Comparison of ENCODE assay signal across 9 cellular contexts in the genomic region with DNA sequence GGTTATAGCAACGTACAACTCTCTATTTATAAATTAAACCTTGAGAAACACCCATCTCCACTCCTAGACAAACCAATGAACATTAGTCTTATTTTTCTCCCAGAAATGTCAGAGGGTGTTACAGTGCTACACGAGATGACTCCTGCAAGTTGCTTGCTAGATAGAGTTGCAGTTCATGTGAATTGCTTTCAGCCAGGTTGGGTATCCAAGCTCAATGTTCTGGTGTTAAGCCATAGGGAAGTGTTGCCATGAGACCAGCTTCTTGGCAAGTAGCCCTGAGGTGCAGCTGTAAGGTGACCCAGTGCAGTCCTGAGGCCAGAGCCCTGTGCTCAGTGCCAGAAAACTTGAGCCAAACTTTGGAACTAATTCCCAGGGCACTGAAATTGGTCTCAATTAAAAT. TPM values are rescaled to one million over a fixed set of nuclear protein-coding genes. Genes with fewer than 3 reads are reported as not detected.
DNase-seq lines count a peak whose midpoint lies in the region; ATAC-seq, FAIRE-seq and TF ChIP-seq lines count a peak whose summit lies in the region.
"Had no signal": no experiment of that assay in that cellular context is flagged by ENCODE, and none has a peak within 500 bp of the region (broad histone marks: within the 10 kb centered on the region; RNA-seq: fewer than 3 reads in every experiment).

No MANE protein-coding gene starts in this region.

- H3K27me3 ChIP-seq in SK-N-SH (ENCODE audit: insufficient read depth) (no peaks in the 10 kb centered on the region), hepatocyte (no peaks in the 10 kb centered on the region)

- peaks cover 4 to 12% of the 10 kb centered on the region in 2 experiments; a peak in 3 of 4 replicates for H3K4me1 ChIP-seq in SK-N-SH (ENCODE audit: control insufficient read depth in 1 of 2, insufficient read depth in 2 of 2, low read depth in 1 of 2, low read length in 1 of 2)
- peaks cover 20% of the 10 kb centered on the region for H3K4me1 ChIP-seq in hepatocyte (ENCODE audit: insufficient read depth)

- DNase-seq in NCI-H82 (lab: John Stamatoyannopoulos, UW) (peak; percentile 14), NCI-H82 treated with DMSO at 0.1 percent for 48 hours (lab: John Stamatoyannopoulos, UW; ENCODE audit: unreplicated experiment) (no peak), SK-N-SH (no peak), hepatocyte (ENCODE audit: low spot score) (peak; percentile 10), urothelium cell line (ENCODE audit: low spot score) (peak; percentile 16), dedifferentiated amniotic fluid mesenchymal stem cell (ENCODE audit: extremely low spot score) (no peak)
- DNase-seq: stimulated activated CD4-positive, alpha-beta T cell treated with anti-CD3 and anti-CD28 coated beads, Interleukin-4, amount 100 ng/mL, for 24 hours had no signal

- H2AFZ ChIP-seq in SK-N-SH (ENCODE audit: low read depth) (no peak overlapping the region), hepatocyte (no peak overlapping the region)

- 79% methylated on average over 2 of the region's 2 CpGs for WGBS in SK-N-SH (ENCODE audit: low lambda C conversion rate)
- WGBS in hepatocyte (ENCODE audit: low lambda C conversion rate, missing lambda C conversion rate): 90% methylated on average over 2 of the region's 2 CpGs

- ATAC-seq in HG02970 (IDR thresholded peaks at IDR 0.05; ENCODE audit: low FRiP score, unreplicated experiment): no peak
- ATAC-seq in GM18873 (IDR thresholded peaks at IDR 0.05; ENCODE audit: low FRiP score, unreplicated experiment): no peak

- POLR2A ChIA-PET in SK-N-SH (lab: Yijun Ruan, JAX): no interaction called here

- CTCF ChIA-PET in SK-N-SH (lab: Yijun Ruan, JAX): no interaction called here

- no peak for TF ChIP-seq EP300 in SK-N-SH (IDR thresholded peaks at IDR 0.05; ENCODE audit: borderline replicate concordance in 1 of 2, low read depth in 1 of 2, low read length in 1 of 2)

- TF ChIP-seq CTCF in SK-N-SH (IDR thresholded peaks at IDR 0.05): no peak
- TF ChIP-seq CTCF in hepatocyte (IDR thresholded peaks at IDR 0.05; ENCODE audit: poor library complexity): no peak

- no peak for FAIRE-seq in urothelium cell line (lab: Jason Lieb, UNC)

- H3K36me3 ChIP-seq in SK-N-SH (replicated peaks in 1 of 2; ENCODE audit: control insufficient read depth in 1 of 2, insufficient read depth in 2 of 2, low read length in 1 of 2): no peaks in the 10 kb centered on the region
- no peaks in the 10 kb centered on the region for H3K36me3 ChIP-seq in hepatocyte (replicated peaks; ENCODE audit: insufficient read depth, low read depth)

- TF ChIP-seq RAD21 in SK-N-SH (IDR thresholded peaks at IDR 0.05; ENCODE audit: low read length): no peak

- H3K4me3 ChIP-seq in SK-N-SH (ENCODE audit: low read depth in 2 of 2, low read length in 1 of 2): no peak overlapping the region
- H3K4me3 ChIP-seq in hepatocyte: no peak overlapping the region

- peaks cover 5% of the 10 kb centered on the region for H3F3A ChIP-seq in SK-N-SH (replicated peaks; ENCODE audit: insufficient read depth)

- H3K4me2 ChIP-seq in SK-N-SH (no peak overlapping the region), hepatocyte (no peak overlapping the region)

- H4K20me1 ChIP-seq in SK-N-SH (ENCODE audit: insufficient read depth): no peaks in the 10 kb centered on the region
- H4K20me1 ChIP-seq in hepatocyte (ENCODE audit: insufficient read depth, poor library complexity, severe bottlenecking): no peaks in the 10 kb centered on the region

- H3K9ac ChIP-seq in SK-N-SH: no peak overlapping the region

- H3K27ac ChIP-seq in SK-N-SH (ENCODE audit: low read depth in 2 of 2, low read length in 1 of 2) (no peak overlapping the region; a peak in 1 of 4 replicates), hepatocyte (no peak overlapping the region)

- H3K9me2 ChIP-seq in SK-N-SH (no peaks in the 10 kb centered on the region), hepatocyte (replicated peaks; ENCODE audit: insufficient read depth) (no peaks in the 10 kb centered on the region)

- H3K79me2 ChIP-seq in SK-N-SH (ENCODE audit: insufficient read depth) (no peaks in the 10 kb centered on the region), hepatocyte (peaks cover 17% of the 10 kb centered on the region)

- no peaks in the 10 kb centered on the region for H3K9me3 ChIP-seq in SK-N-SH
- H3K9me3 ChIP-seq in hepatocyte (ENCODE audit: low read depth): no peaks in the 10 kb centered on the region

TF ChIP-seq in SK-N-SH, 30 proteins besides CTCF, POLR2A, EP300 and RAD21:
- TF ChIP-seq ELF1 (IDR thresholded peaks at IDR 0.05) (no peak), NFIC (IDR thresholded peaks at IDR 0.05; ENCODE audit: borderline replicate concordance) (peak; percentile 21; the same call in 1 of the 2 replicates)

RNA-seq across cellular contexts. Expression of a gene that starts 51.3 kb away (rescaled TPM):
- polyA plus RNA-seq in SK-N-SH (2012; rRNA removed) (7.3 and 8.6 TPM in 2 replicates), hepatocyte (17.6 and 23.7 TPM in 2 replicates)
- 8.9 and 9.8 TPM in 2 replicates for polyA plus RNA-seq in SK-N-SH (2012; cell fraction: cytosol; rRNA removed)
- polyA plus RNA-seq in SK-N-SH (2012; cell fraction: nucleus; rRNA removed): 7.5 and 16.7 TPM in 2 replicates
- total RNA-seq in hepatocyte: 29.4 and 37.2 TPM in 2 replicates

Comparison
In these comparisons a context has a peak if more than half of its experiments do, and no peak if none do; other contexts are left out.
1. DNase-seq: peak in NCI-H82 (single experiment), hepatocyte (single experiment) and urothelium cell line (single experiment); none in NCI-H82 treated with DMSO at 0.1 percent for 48 hours (single experiment), SK-N-SH (single experiment) and dedifferentiated amniotic fluid mesenchymal stem cell (single experiment).